8 cellular contexts compared by ENCODE assay signal in the genomic region with DNA sequence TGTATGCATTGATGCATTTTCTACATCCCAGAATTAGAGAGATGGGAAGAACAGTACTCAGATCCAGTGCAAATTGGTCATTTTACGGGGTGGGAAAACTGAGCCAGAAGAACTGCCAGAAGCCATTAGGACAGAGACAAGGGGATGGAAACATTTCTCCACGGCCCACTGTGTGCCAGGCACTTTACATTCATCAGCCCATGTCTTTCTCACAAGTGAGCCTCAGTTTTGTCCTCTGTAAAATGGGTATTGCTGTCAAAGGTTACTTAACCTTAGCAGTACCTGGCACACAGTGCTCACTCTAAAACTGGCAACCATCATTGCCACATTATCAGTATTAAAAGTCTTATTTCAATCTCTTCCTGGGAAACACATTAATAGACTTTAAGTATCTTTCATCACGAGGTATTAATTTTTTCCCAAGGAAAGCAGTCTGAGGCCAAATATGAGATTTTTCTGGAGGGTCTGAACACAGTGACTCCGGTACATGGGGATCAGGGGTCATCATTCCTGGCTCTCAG. TPM values are rescaled to one million over a fixed set of nuclear protein-coding genes. Genes with fewer than 3 reads are reported as not detected.
DNase-seq lines count a peak whose midpoint lies in the region; ATAC-seq and TF ChIP-seq lines count a peak whose summit lies in the region.

No MANE protein-coding gene starts in this region.

- H3K27me3 ChIP-seq in iPS-15b (ENCODE audit: control insufficient read depth, insufficient read depth, low read length) (peaks cover 11% of the 10 kb centered on the region), spleen (replicated peaks in 1 of 7) (no peaks in the 10 kb centered on the region)

- intact Hi-C loops in spleen (cut with DNase I; ENCODE audit: low total_unique reads): loop anchor here (5.0 kb wide), 1 partner anchor 49 kb away; no protein-coding TSS in a partner anchor

- H3K36me3 Mint-ChIP-seq in IgD-negative memory B cell: peaks cover 11% of the 10 kb centered on the region

- peaks cover 30 to 34% (median 31%) of the 10 kb centered on the region in 3 donors for H3K4me1 Mint-ChIP-seq in IgD-negative memory B cell

- DNase-seq in spleen (no peak), COLO668 (lab: John Stamatoyannopoulos, UW; ENCODE audit: unreplicated experiment) (no peak), COR-L47 (lab: John Stamatoyannopoulos, UW) (no peak), HK-2 (ENCODE audit: unreplicated experiment) (no peak)

- H3K9me3 Mint-ChIP-seq in IgD-negative memory B cell: peaks cover 0 to 5% (median 0%) of the 10 kb centered on the region in 3 donors

- H3K4me3 ChIP-seq in iPS-15b (ENCODE audit: low read depth, low read length) (peak overlapping the region; percentile 40), spleen (peak overlapping the region in 6 of 8 donors; percentile 9 to 87 (median 70))

- H3K27me3 Mint-ChIP-seq in IgD-negative memory B cell: no peaks in the 10 kb centered on the region

- peak overlapping the region; percentile 98 to 100 (median 100) for H3K27ac Mint-ChIP-seq in IgD-negative memory B cell

- H3K4me1 ChIP-seq in iPS-15b (ENCODE audit: control insufficient read depth, insufficient read depth, low read length): peaks cover 6% of the 10 kb centered on the region
- H3K4me1 ChIP-seq in spleen: peaks cover 17 to 71% (median 55%) of the 10 kb centered on the region in 6 donors

- no peak for TF ChIP-seq CTCF in spleen (IDR thresholded peaks at IDR 0.05 in 8 of 11, conservative IDR thresholded peaks at IDR 0.05 in 3 of 11)

- H3K27ac ChIP-seq in adipose tissue (ENCODE audit: low read depth, low read length) (peak overlapping the region; percentile 78), spleen (peak overlapping the region; percentile 67 to 100 (median 100))

- WGBS in adipose tissue, 3 donors: 10 to 39% (median 25%) methylated on average over 4 of the region's 4 CpGs
- WGBS in spleen, 5 donors: 44 to 65% (median 56%) methylated on average over 4 of the region's 4 CpGs

- peak in 1 of 3 donors; percentile 42 for TF ChIP-seq POLR2A in spleen (IDR thresholded peaks at IDR 0.05)

- ATAC-seq in HG03039 (IDR thresholded peaks at IDR 0.05; ENCODE audit: unreplicated experiment): no peak

- H3K36me3 ChIP-seq in iPS-15b (ENCODE audit: control insufficient read depth, insufficient read depth, low read length) (peaks cover 7% of the 10 kb centered on the region), spleen (peaks cover 3 to 37% (median 23%) of the 10 kb centered on the region in 6 donors)

- no peak overlapping the region for H3K9ac ChIP-seq in iPS-15b (ENCODE audit: low read depth, low read length)

- H3K4me3 Mint-ChIP-seq in IgD-negative memory B cell: peak overlapping the region; percentile 81 to 92 (median 88)

- no peaks in the 10 kb centered on the region for H3K9me3 ChIP-seq in iPS-15b (ENCODE audit: control insufficient read depth, insufficient read depth, low read length)
- H3K9me3 ChIP-seq in spleen: no peaks in the 10 kb centered on the region

RNA-seq across cellular contexts. Expression of gene DUSP1, which starts 5.2 kb away (rescaled TPM):
- polyA plus RNA-seq in IgD-negative memory B cell (705 TPM), adipose tissue (1,000 to 10,000 TPM in 1 of 3 donors, 100 to 1,000 TPM in 2; 163 to 1,279 (median 758) TPM), spleen (100 to 1,000 TPM in 1 of 3 donors, 10 to 100 TPM in 2; 46.0 to 116 (median 68.9) TPM)
- 100 to 1,000 TPM; 197 to 818 (median 376) TPM for total RNA-seq in spleen
